In the genomic region with DNA sequence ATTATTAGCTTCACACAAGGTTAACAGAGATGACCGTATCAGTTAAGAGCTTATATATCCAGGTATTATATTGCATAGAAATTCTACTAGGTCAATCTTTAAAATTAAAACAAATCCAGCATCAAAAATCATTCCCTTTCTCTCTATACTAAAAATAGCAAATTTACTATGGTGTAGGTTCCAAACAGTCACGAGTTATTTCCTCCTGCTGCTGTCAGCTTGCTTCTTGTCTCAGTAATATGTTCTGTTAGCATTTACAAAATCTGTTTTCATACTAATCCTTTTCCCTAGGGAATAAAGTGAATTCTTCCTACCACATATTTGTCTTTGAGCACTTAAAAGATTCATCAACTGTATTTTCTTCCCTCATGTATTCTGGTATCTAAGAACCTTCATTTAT, we compare ENCODE assay signal across 8 cellular contexts. TPM values are rescaled to one million over a fixed set of nuclear protein-coding genes. Genes with fewer than 3 reads are reported as not detected.
DNase-seq lines count a peak whose midpoint lies in the region; ATAC-seq and TF ChIP-seq lines count a peak whose summit lies in the region.

No MANE protein-coding gene starts in this region.

- H3K27me3 Mint-ChIP-seq in IgD-negative memory B cell, result no peaks in the 10 kb centered on the region

- H3K9ac ChIP-seq in muscle layer of colon (ENCODE audit: low read length), result peak overlapping the region; percentile 30

- peak overlapping the region; percentile 90 to 95 (median 95) for H3K27ac Mint-ChIP-seq in IgD-negative memory B cell

- H3K27me3 ChIP-seq in muscle layer of colon (ENCODE audit: control insufficient read depth in 1 of 2, insufficient read depth in 2 of 2, low read length in 2 of 2), result no peaks in the 10 kb centered on the region

- peaks cover 1% of the 10 kb centered on the region for H3K36me3 Mint-ChIP-seq in IgD-negative memory B cell

- peak overlapping the region in 1 of 2 donors; percentile 59 for H3K4me3 ChIP-seq in muscle layer of colon (ENCODE audit: low read depth in 1 of 2, low read length in 2 of 2)

- H3K4me1 Mint-ChIP-seq in IgD-negative memory B cell, result peaks cover 35 to 48% (median 43%) of the 10 kb centered on the region in 3 donors

- no peaks in the 10 kb centered on the region for H3K9me3 Mint-ChIP-seq in IgD-negative memory B cell

- ATAC-seq in GM18505 (IDR thresholded peaks at IDR 0.05; ENCODE audit: unreplicated experiment) (no peak), HG03025 (IDR thresholded peaks at IDR 0.05; ENCODE audit: low FRiP score, unreplicated experiment) (no peak)

- H3K9me3 ChIP-seq in muscle layer of colon (ENCODE audit: low read length), result no peaks in the 10 kb centered on the region

- peak; percentile 22 for DNase-seq in Ammon's horn (ENCODE audit: low spot score)
- DNase-seq in caudate nucleus (lab: John Stamatoyannopoulos, UW), result no peak
- no peak for DNase-seq in NCI-H2107 treated with DMSO at 0.1 percent for 48 hours (lab: John Stamatoyannopoulos, UW; ENCODE audit: unreplicated experiment)
- DNase-seq in MV-4-11 (lab: John Stamatoyannopoulos, UW), result no peak

- H3K36me3 ChIP-seq in muscle layer of colon (ENCODE audit: insufficient read depth, low read length), result no peaks in the 10 kb centered on the region

- H3K4me1 ChIP-seq in muscle layer of colon (ENCODE audit: insufficient read depth, low read length), result peaks cover 38% of the 10 kb centered on the region

- no peak for TF ChIP-seq POLR2A in GM18505 (IDR thresholded peaks at IDR 0.05; ENCODE audit: borderline replicate concordance, extremely low read depth, insufficient read depth, insufficient read length)

- H3K4me3 Mint-ChIP-seq in IgD-negative memory B cell, result peak overlapping the region; percentile 87 to 96 (median 90)

- peak overlapping the region; percentile 67 for H3K27ac ChIP-seq in caudate nucleus (ENCODE audit: low read depth, low read length)
- H3K27ac ChIP-seq in muscle layer of colon (ENCODE audit: low read depth, low read length), result peak overlapping the region; percentile 92

RNA-seq across cellular contexts. Expression of gene WDR26, which starts 2.5 kb away (rescaled TPM):
- polyA plus RNA-seq in IgD-negative memory B cell, result 4.0 TPM
